ENCODE assay signal across 16 cellular contexts in genomic region chr5:67900515-67900914, GRCh38.
"Had no signal": no experiment of that assay in that cellular context is flagged by ENCODE, and none has a peak within 500 bp of the region (broad histone marks: within the 10 kb centered on the region; RNA-seq: fewer than 3 reads in every experiment).

No MANE protein-coding gene starts in this region.

- H3K27ac ChIP-seq: adrenal gland, brain microvascular endothelial cell, foreskin keratinocyte, heart left ventricle, left ventricle myocardium inferior, neural progenitor cell, ovary had no signal

- H3K9ac ChIP-seq: neural progenitor cell had no signal

- H3K4me3 ChIP-seq: adrenal gland, heart left ventricle, left ventricle myocardium inferior, neural progenitor cell, ovary had no signal

- H2AFZ ChIP-seq: neural progenitor cell had no signal

- H3K4me1 ChIP-seq: left ventricle myocardium inferior had no signal

- H3K27me3 ChIP-seq: adrenal gland, brain microvascular endothelial cell, foreskin keratinocyte, heart left ventricle, neural progenitor cell, ovary had no signal

- ATAC-seq: foreskin keratinocyte; heart left ventricle; stimulated activated effector memory CD8-positive, alpha-beta T cell treated with anti-CD3 and anti-CD28 coated beads, Interleukin-12 subunit alpha, Interleukin-12 subunit beta, amount 100 ng/mL, for 72 hours; T-helper 17 cell had no signal

- H3K9me3 ChIP-seq: adrenal gland, left ventricle myocardium inferior, ovary had no signal

- DNase-seq: activated B cell treated with CpG ODN at 0.5 μM for 24 hours; activated CD4-positive, alpha-beta T cell treated with anti-CD3 and anti-CD28 coated beads, Interleukin-2, amount 10 ng/mL, durations not matched to agents 7 days and 5 days; activated CD8-positive, alpha-beta memory T cell treated with anti-CD3 and anti-CD28 coated beads for 24 hours; activated naive CD4-positive, alpha-beta T cell treated with anti-CD3 and anti-CD28 coated beads, Interleukin-2, amount 10 ng/mL, durations not matched to agents 7 days and 5 days; adrenal gland; brain microvascular endothelial cell; cerebellar nuclear complex; foreskin keratinocyte; heart left ventricle; left ventricle myocardium inferior; mesendoderm; T-helper 17 cell; trophoblast cell had no signal

- H3K4me2 ChIP-seq: neural progenitor cell had no signal

- H3K36me3 ChIP-seq: adrenal gland, brain microvascular endothelial cell, heart left ventricle, left ventricle myocardium inferior, neural progenitor cell, ovary had no signal
